1 cellular context compared by ENCODE assay signal in the genomic region with DNA sequence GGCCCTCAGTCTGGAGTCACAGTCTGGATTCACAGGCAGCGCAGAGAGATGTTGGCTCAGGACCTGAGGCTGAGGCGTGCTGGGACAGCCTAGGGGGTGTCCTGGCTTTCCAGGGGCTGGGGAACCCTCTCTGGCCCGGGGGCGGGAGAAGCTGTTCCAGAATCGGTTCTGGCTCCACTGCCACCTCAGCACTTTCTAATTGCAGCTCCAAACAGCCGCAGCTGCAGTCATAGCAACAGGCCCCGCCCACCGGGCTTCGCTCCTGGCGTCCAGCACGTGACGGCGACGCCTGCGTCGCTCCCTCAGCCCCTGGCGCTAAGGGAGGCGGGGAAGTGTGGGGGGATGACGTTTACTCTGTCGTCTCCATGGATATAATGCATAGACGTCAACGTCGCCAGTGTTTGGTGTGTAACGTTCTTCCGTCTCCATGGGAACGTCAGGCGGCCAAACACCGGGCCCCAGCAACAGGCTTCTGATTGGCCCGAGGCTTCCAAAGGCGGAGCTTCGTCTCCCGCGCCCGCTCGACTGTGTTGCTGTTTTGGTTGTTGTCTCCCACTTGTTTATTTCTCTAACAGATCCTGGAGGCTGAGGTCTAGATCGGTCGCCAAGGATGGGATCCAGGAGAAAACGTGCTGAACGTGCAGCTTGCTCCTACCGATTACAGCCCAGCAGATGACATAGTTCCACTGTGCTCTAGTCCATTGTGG.
TF ChIP-seq lines count a peak whose summit lies in the region.

No MANE protein-coding gene starts in this region.

TF ChIP-seq in HepG2, 621 proteins besides CTCF, POLR2A, EP300 and RAD21 (continued from another document):
- TF ChIP-seq, protein P1, sequence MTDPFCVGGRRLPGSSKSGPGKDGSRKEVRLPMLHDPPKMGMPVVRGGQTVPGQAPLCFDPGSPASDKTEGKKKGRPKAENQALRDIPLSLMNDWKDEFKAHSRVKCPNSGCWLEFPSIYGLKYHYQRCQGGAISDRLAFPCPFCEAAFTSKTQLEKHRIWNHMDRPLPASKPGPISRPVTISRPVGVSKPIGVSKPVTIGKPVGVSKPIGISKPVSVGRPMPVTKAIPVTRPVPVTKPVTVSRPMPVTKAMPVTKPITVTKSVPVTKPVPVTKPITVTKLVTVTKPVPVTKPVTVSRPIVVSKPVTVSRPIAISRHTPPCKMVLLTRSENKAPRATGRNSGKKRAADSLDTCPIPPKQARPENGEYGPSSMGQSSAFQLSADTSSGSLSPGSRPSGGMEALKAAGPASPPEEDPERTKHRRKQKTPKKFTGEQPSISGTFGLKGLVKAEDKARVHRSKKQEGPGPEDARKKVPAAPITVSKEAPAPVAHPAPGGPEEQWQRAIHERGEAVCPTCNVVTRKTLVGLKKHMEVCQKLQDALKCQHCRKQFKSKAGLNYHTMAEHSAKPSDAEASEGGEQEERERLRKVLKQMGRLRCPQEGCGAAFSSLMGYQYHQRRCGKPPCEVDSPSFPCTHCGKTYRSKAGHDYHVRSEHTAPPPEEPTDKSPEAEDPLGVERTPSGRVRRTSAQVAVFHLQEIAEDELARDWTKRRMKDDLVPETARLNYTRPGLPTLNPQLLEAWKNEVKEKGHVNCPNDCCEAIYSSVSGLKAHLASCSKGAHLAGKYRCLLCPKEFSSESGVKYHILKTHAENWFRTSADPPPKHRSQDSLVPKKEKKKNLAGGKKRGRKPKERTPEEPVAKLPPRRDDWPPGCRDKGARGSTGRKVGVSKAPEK (CRISPR knock-in tag; IDR thresholded peaks at IDR 0.05; ENCODE audit: borderline replicate concordance), result no peak
- no peak for TF ChIP-seq ZNF143 (CRISPR knock-in tag; IDR thresholded peaks at IDR 0.05)
- peak; percentile 57; the same call in 1 of the 2 replicates for TF ChIP-seq ZSCAN31 (CRISPR knock-in tag; IDR thresholded peaks at IDR 0.05; ENCODE audit: low read depth)
- TF ChIP-seq, protein P2, sequence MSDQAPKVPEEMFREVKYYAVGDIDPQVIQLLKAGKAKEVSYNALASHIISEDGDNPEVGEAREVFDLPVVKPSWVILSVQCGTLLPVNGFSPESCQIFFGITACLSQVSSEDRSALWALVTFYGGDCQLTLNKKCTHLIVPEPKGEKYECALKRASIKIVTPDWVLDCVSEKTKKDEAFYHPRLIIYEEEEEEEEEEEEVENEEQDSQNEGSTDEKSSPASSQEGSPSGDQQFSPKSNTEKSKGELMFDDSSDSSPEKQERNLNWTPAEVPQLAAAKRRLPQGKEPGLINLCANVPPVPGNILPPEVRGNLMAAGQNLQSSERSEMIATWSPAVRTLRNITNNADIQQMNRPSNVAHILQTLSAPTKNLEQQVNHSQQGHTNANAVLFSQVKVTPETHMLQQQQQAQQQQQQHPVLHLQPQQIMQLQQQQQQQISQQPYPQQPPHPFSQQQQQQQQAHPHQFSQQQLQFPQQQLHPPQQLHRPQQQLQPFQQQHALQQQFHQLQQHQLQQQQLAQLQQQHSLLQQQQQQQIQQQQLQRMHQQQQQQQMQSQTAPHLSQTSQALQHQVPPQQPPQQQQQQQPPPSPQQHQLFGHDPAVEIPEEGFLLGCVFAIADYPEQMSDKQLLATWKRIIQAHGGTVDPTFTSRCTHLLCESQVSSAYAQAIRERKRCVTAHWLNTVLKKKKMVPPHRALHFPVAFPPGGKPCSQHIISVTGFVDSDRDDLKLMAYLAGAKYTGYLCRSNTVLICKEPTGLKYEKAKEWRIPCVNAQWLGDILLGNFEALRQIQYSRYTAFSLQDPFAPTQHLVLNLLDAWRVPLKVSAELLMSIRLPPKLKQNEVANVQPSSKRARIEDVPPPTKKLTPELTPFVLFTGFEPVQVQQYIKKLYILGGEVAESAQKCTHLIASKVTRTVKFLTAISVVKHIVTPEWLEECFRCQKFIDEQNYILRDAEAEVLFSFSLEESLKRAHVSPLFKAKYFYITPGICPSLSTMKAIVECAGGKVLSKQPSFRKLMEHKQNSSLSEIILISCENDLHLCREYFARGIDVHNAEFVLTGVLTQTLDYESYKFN (CRISPR knock-in tag; conservative IDR thresholded peaks at IDR 0.05), result peak; percentile 70
- peak; percentile 79 for TF ChIP-seq NFYC (CRISPR knock-in tag; IDR thresholded peaks at IDR 0.05)
- no peak for TF ChIP-seq ZFYVE20 (CRISPR knock-in tag; IDR thresholded peaks at IDR 0.05; ENCODE audit: borderline replicate concordance, low read depth)
- TF ChIP-seq GTF3A (CRISPR knock-in tag; conservative IDR thresholded peaks at IDR 0.05), result 0 out of 2 replicates have a peak, but pooled peaks have one; percentile 47
- no peak for TF ChIP-seq ZNF382 (CRISPR knock-in tag; IDR thresholded peaks at IDR 0.05; ENCODE audit: borderline replicate concordance)
- no peak for TF ChIP-seq MATR3 (CRISPR knock-in tag; IDR thresholded peaks at IDR 0.05)
- TF ChIP-seq RELA (CRISPR knock-in tag; IDR thresholded peaks at IDR 0.05), result no peak
- TF ChIP-seq, protein P3, sequence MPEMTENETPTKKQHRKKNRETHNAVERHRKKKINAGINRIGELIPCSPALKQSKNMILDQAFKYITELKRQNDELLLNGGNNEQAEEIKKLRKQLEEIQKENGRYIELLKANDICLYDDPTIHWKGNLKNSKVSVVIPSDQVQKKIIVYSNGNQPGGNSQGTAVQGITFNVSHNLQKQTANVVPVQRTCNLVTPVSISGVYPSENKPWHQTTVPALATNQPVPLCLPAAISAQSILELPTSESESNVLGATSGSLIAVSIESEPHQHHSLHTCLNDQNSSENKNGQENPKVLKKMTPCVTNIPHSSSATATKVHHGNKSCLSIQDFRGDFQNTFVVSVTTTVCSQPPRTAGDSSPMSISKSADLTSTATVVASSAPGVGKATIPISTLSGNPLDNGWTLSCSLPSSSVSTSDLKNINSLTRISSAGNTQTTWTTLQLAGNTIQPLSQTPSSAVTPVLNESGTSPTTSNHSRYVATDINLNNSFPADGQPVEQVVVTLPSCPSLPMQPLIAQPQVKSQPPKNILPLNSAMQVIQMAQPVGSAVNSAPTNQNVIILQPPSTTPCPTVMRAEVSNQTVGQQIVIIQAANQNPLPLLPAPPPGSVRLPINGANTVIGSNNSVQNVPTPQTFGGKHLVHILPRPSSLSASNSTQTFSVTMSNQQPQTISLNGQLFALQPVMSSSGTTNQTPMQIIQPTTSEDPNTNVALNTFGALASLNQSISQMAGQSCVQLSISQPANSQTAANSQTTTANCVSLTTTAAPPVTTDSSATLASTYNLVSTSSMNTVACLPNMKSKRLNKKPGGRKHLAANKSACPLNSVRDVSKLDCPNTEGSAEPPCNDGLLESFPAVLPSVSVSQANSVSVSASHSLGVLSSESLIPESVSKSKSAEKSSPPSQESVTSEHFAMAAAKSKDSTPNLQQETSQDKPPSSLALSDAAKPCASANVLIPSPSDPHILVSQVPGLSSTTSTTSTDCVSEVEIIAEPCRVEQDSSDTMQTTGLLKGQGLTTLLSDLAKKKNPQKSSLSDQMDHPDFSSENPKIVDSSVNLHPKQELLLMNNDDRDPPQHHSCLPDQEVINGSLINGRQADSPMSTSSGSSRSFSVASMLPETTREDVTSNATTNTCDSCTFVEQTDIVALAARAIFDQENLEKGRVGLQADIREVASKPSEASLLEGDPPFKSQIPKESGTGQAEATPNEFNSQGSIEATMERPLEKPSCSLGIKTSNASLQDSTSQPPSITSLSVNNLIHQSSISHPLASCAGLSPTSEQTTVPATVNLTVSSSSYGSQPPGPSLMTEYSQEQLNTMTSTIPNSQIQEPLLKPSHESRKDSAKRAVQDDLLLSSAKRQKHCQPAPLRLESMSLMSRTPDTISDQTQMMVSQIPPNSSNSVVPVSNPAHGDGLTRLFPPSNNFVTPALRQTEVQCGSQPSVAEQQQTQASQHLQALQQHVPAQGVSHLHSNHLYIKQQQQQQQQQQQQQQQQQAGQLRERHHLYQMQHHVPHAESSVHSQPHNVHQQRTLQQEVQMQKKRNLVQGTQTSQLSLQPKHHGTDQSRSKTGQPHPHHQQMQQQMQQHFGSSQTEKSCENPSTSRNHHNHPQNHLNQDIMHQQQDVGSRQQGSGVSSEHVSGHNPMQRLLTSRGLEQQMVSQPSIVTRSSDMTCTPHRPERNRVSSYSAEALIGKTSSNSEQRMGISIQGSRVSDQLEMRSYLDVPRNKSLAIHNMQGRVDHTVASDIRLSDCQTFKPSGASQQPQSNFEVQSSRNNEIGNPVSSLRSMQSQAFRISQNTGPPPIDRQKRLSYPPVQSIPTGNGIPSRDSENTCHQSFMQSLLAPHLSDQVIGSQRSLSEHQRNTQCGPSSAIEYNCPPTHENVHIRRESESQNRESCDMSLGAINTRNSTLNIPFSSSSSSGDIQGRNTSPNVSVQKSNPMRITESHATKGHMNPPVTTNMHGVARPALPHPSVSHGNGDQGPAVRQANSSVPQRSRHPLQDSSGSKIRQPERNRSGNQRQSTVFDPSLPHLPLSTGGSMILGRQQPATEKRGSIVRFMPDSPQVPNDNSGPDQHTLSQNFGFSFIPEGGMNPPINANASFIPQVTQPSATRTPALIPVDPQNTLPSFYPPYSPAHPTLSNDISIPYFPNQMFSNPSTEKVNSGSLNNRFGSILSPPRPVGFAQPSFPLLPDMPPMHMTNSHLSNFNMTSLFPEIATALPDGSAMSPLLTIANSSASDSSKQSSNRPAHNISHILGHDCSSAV (CRISPR knock-in tag; IDR thresholded peaks at IDR 0.05; ENCODE audit: borderline replicate concordance), result no peak
- TF ChIP-seq ZNF180 (CRISPR knock-in tag; IDR thresholded peaks at IDR 0.05; ENCODE audit: borderline replicate concordance, low read depth), result no peak
- TF ChIP-seq, protein P4, sequence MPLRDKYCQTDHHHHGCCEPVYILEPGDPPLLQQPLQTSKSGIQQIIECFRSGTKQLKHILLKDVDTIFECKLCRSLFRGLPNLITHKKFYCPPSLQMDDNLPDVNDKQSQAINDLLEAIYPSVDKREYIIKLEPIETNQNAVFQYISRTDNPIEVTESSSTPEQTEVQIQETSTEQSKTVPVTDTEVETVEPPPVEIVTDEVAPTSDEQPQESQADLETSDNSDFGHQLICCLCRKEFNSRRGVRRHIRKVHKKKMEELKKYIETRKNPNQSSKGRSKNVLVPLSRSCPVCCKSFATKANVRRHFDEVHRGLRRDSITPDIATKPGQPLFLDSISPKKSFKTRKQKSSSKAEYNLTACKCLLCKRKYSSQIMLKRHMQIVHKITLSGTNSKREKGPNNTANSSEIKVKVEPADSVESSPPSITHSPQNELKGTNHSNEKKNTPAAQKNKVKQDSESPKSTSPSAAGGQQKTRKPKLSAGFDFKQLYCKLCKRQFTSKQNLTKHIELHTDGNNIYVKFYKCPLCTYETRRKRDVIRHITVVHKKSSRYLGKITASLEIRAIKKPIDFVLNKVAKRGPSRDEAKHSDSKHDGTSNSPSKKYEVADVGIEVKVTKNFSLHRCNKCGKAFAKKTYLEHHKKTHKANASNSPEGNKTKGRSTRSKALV (CRISPR knock-in tag; IDR thresholded peaks at IDR 0.05), result no peak
